Comparison of ENCODE assay signal across 19 cellular contexts in genomic region chr9:72533322-72533721, GRCh38. TPM values are rescaled to one million over a fixed set of nuclear protein-coding genes. Genes with fewer than 3 reads are reported as not detected.
A peak's percentile ranks its signal among the peaks of the same experiment; 100 is the strongest.
DNase-seq lines count a peak whose midpoint lies in the region; ATAC-seq and TF ChIP-seq lines count a peak whose summit lies in the region.
"Had no signal": no experiment of that assay in that cellular context is flagged by ENCODE, and none has a peak within 500 bp of the region (broad histone marks: within the 10 kb centered on the region; RNA-seq: fewer than 3 reads in every experiment).

No MANE protein-coding gene starts in this region.

- H3K27ac Mint-ChIP-seq in CD8-positive, alpha-beta T cell: no peak overlapping the region
- H3K27ac Mint-ChIP-seq: T-helper 17 cell had no signal

- ATAC-seq in GM21360 (IDR thresholded peaks at IDR 0.05; ENCODE audit: unreplicated experiment): no peak
- ATAC-seq in CD8-positive, alpha-beta T cell: no peak
- ATAC-seq: gastroesophageal sphincter, right lobe of liver, T-helper 17 cell had no signal

- DNase-seq in Caki2 (ENCODE audit: low read depth): peak; percentile 83
- peak; percentile 13 for DNase-seq in NCI-H69 (lab: John Stamatoyannopoulos, UW)
- DNase-seq in fibroblast of villous mesenchyme (ENCODE audit: low read depth): peak; percentile 59
- peak; percentile 81 for DNase-seq in prostate gland (ENCODE audit: low spot score)
- DNase-seq in KG1 (lab: John Stamatoyannopoulos, UW): no peak
- no peak for DNase-seq in CD8-positive, alpha-beta T cell
- no peak for DNase-seq in BE2C
- DNase-seq: adrenal gland, cerebellar nuclear complex, DMS79, mesendoderm, NCI-H1092 treated with DMSO at 0.1 percent for 48 hours, right lobe of liver, substantia nigra, T-helper 17 cell had no signal

- H3K4me3 Mint-ChIP-seq in CD8-positive, alpha-beta T cell: no peak overlapping the region
- H3K4me3 Mint-ChIP-seq: T-helper 17 cell had no signal

- H3K4me3 ChIP-seq in fibroblast of villous mesenchyme (ENCODE audit: low read depth, low read length) (no peak overlapping the region), prostate gland (no peak overlapping the region), BE2C (ENCODE audit: low read depth, low read length) (no peak overlapping the region)
- no peak overlapping the region for H3K4me3 ChIP-seq in CD8-positive, alpha-beta T cell (ENCODE audit: low read depth, low read length)
- H3K4me3 ChIP-seq: adrenal gland, BLaER1, gastroesophageal sphincter, right lobe of liver had no signal

- H3K9me3 ChIP-seq in prostate gland (no peaks in the 10 kb centered on the region), BE2C (no peaks in the 10 kb centered on the region)
- H3K9me3 ChIP-seq in CD8-positive, alpha-beta T cell (ENCODE audit: low read length): no peaks in the 10 kb centered on the region
- H3K9me3 ChIP-seq: adrenal gland, neutrophil, right lobe of liver had no signal

- peak overlapping the region; percentile 54 to 73 for H3K27ac ChIP-seq in prostate gland
- H3K27ac ChIP-seq in CD8-positive, alpha-beta T cell (ENCODE audit: low read depth, low read length): no peak overlapping the region
- H3K27ac ChIP-seq: adrenal gland, BLaER1, gastroesophageal sphincter, neutrophil, right lobe of liver had no signal

- no peaks in the 10 kb centered on the region for H3K27me3 Mint-ChIP-seq in CD8-positive, alpha-beta T cell (ENCODE audit: low read depth)
- H3K27me3 Mint-ChIP-seq: T-helper 17 cell had no signal

- H3K4me1 Mint-ChIP-seq in CD8-positive, alpha-beta T cell (ENCODE audit: low read depth): no peaks in the 10 kb centered on the region

- no peak for TF ChIP-seq POLR2A in prostate gland (IDR thresholded peaks at IDR 0.05)

- H3K27me3 ChIP-seq in prostate gland (replicated peaks; ENCODE audit: insufficient read depth): no peaks in the 10 kb centered on the region
- no peaks in the 10 kb centered on the region for H3K27me3 ChIP-seq in CD8-positive, alpha-beta T cell (ENCODE audit: insufficient read depth, low read length)
- no peaks in the 10 kb centered on the region for H3K27me3 ChIP-seq in BE2C
- H3K27me3 ChIP-seq: adrenal gland, BLaER1, gastroesophageal sphincter, neutrophil, right lobe of liver had no signal

- CTCF ChIA-PET in CD8-positive, alpha-beta T cell (lab: Charles Lee): no interaction called here

- TF ChIP-seq CTCF in fibroblast of villous mesenchyme (IDR thresholded peaks at IDR 0.05; ENCODE audit: insufficient read depth, low read depth, low read length): no peak
- no peak for TF ChIP-seq CTCF in prostate gland (IDR thresholded peaks at IDR 0.05)
- TF ChIP-seq CTCF in CD8-positive, alpha-beta T cell (IDR thresholded peaks at IDR 0.05): no peak
- TF ChIP-seq CTCF in BE2C (IDR thresholded peaks at IDR 0.05; ENCODE audit: low read depth, low read length): no peak

- peaks cover 7% of the 10 kb centered on the region for H3K9me3 Mint-ChIP-seq in CD8-positive, alpha-beta T cell

- intact Hi-C loops in prostate gland (cut with DNase I): no loop called here
- intact Hi-C loops in CD8-positive, alpha-beta T cell (cut with DNase I, micrococcal nuclease): no loop called here

- WGBS in prostate gland: 11% methylated on average over 1 of the region's 1 CpG

- in situ Hi-C loops in Caki2 (cut with HindIII; ENCODE audit: low pct_unique_long_range_greater_than_20kb, low sequenced_read_pairs): no loop called here

- POLR2A ChIA-PET in CD8-positive, alpha-beta T cell (lab: Charles Lee): no interaction called here

- no peaks in the 10 kb centered on the region for H3K36me3 Mint-ChIP-seq in CD8-positive, alpha-beta T cell

- H3K36me3 ChIP-seq in prostate gland (no peaks in the 10 kb centered on the region), BE2C (no peaks in the 10 kb centered on the region)
- no peaks in the 10 kb centered on the region for H3K36me3 ChIP-seq in CD8-positive, alpha-beta T cell (ENCODE audit: insufficient read depth, low read length)
- H3K36me3 ChIP-seq: adrenal gland, BLaER1, gastroesophageal sphincter, neutrophil, right lobe of liver had no signal

- H3K4me1 ChIP-seq in prostate gland (replicated peaks) (peaks cover 6% of the 10 kb centered on the region), BE2C (no peaks in the 10 kb centered on the region)
- no peaks in the 10 kb centered on the region for H3K4me1 ChIP-seq in CD8-positive, alpha-beta T cell (ENCODE audit: insufficient read depth, low read length)
- H3K4me1 ChIP-seq: adrenal gland, gastroesophageal sphincter, right lobe of liver had no signal

RNA-seq across cellular contexts. Expression of gene TMC1, which starts 11.9 kb away (rescaled TPM):
- not detected in 2 replicates for total RNA-seq in Caki2 (2014; rRNA removed; shearing (Covaris generic); ENCODE audit: low replicate concordance)
- total RNA-seq in fibroblast of villous mesenchyme: under 0.01 and 1.3 TPM in 2 replicates
- total RNA-seq in prostate gland: 1 to 10 TPM; 3.0 to 5.3 TPM
- not detected for total RNA-seq in CD8-positive, alpha-beta T cell
- polyA plus RNA-seq in BE2C (2012; ENCODE audit: insufficient read depth, insufficient read length, low read depth): not detected
- total RNA-seq: gastroesophageal sphincter, T-helper 17 cell had no signal
- polyA plus RNA-seq: adrenal gland had no signal

Comparison
In these comparisons a context has a peak if more than half of its experiments do, and no peak if none do; other contexts are left out.
1. DNase-seq: peak in Caki2 (single experiment), NCI-H69 (single experiment), fibroblast of villous mesenchyme (single experiment) and prostate gland (single experiment); none in KG1 (single experiment), CD8-positive, alpha-beta T cell (0 of 7) and BE2C (single experiment).